22 cellular contexts compared by ENCODE assay signal in the genomic region with DNA sequence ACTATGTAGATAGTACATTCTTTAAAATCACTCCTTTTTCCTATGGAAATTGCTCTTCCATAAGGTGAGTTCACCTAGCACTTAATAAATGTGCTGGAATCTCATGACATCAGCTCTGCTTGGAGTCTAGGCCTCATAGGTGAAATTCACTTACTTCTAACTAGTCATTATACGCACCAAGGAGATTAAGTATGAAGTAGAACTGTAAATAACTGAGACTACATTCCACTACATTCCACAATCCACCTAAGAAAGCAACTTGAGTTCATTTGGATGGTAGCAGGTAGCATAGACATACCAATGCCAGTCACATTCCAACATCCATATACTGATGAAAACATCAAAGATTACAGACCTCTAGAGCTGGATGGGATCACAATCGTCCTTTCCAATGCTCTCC.
A peak's percentile ranks its signal among the peaks of the same experiment; 100 is the strongest.
DNase-seq lines count a peak whose midpoint lies in the region; ATAC-seq, FAIRE-seq and TF ChIP-seq lines count a peak whose summit lies in the region.
"Had no signal": no experiment of that assay in that cellular context is flagged by ENCODE, and none has a peak within 500 bp of the region (broad histone marks: within the 10 kb centered on the region; RNA-seq: fewer than 3 reads in every experiment).

No MANE protein-coding gene starts in this region.

- intact Hi-C loops in lower lobe of right lung (cut with DNase I) (no loop called here), tibial artery (cut with DNase I; ENCODE audit: low total_unique reads) (no loop called here)

- peak; percentile 11 for FAIRE-seq in D721Med (lab: Jason Lieb, UNC)
- FAIRE-seq: HTR-8/SVneo had no signal

- no peaks in the 10 kb centered on the region for H3K36me3 Mint-ChIP-seq in type B pancreatic cell

- H3K4me3 ChIP-seq in coronary artery (no peak overlapping the region), lower lobe of right lung (no peak overlapping the region), tibial artery (no peak overlapping the region)
- H3K4me3 ChIP-seq: BLaER1, HAP-1, K562 had no signal

- ATAC-seq in lower lobe of right lung = peak; percentile 55 to 60
- ATAC-seq in GM21529 (IDR thresholded peaks at IDR 0.05; ENCODE audit: unreplicated experiment) = no peak
- ATAC-seq: PC-3 had no signal

- H3K27ac ChIP-seq in coronary artery (peak overlapping the region; percentile 0 to 54), lower lobe of right lung (no peak overlapping the region), tibial artery (peak overlapping the region; percentile 48 to 51)
- H3K27ac ChIP-seq: BLaER1 had no signal

- H3K27me3 ChIP-seq in lower lobe of right lung (ENCODE audit: low read depth) = no peaks in the 10 kb centered on the region
- H3K27me3 ChIP-seq in tibial artery = no peaks in the 10 kb centered on the region
- H3K27me3 ChIP-seq: BLaER1 had no signal

- DNase-seq in D721Med (ENCODE audit: insufficient read length, low spot score) = no peak
- no peak for DNase-seq in coronary artery (ENCODE audit: low spot score)
- no peak for DNase-seq in lower lobe of right lung
- no peak for DNase-seq in tibial artery
- no peak for DNase-seq in NCI-H2107 treated with DMSO at 0.1 percent for 48 hours (lab: John Stamatoyannopoulos, UW; ENCODE audit: unreplicated experiment)
- DNase-seq in type B pancreatic cell (ENCODE audit: extremely low spot score, unreplicated experiment) = no peak
- DNase-seq: CD4-positive, alpha-beta T cell; DMS53; GOT3; HFFc6; Kasumi-1; NCI-H1092 treated with DMSO at 0.1 percent for 48 hours; NCI-H1436 treated with DMSO at 0.1 percent for 48 hours; NCI-H187 treated with DMSO at 0.1 percent for 48 hours; NCI-H524 treated with DMSO at 0.1 percent for 48 hours; NK-92 treated with Interleukin-12 subunit alpha and Interleukin-12 subunit beta, amount 100 ng/mL, for 24 hours; PC-3 had no signal

- H3K4me1 ChIP-seq in lower lobe of right lung (peaks cover 11% of the 10 kb centered on the region), tibial artery (peaks cover 0 to 84% (median 40%) of the 10 kb centered on the region in 4 donors)
- H3K4me1 ChIP-seq: BLaER1, HAP-1 had no signal

- no peak for TF ChIP-seq CTCF in D721Med (IDR thresholded peaks at IDR 0.05; ENCODE audit: insufficient read depth, missing control alignments)
- no peak for TF ChIP-seq CTCF in coronary artery (IDR thresholded peaks at IDR 0.05)
- TF ChIP-seq CTCF in lower lobe of right lung (IDR thresholded peaks at IDR 0.05) = no peak
- no peak for TF ChIP-seq CTCF in tibial artery (IDR thresholded peaks at IDR 0.05)
- no peak for TF ChIP-seq CTCF in type B pancreatic cell (conservative IDR thresholded peaks at IDR 0.05)

- H3K27ac Mint-ChIP-seq in type B pancreatic cell = no peak overlapping the region
- H3K27ac Mint-ChIP-seq: CD4-positive, alpha-beta T cell; HFFc6 had no signal

- H3K36me3 ChIP-seq in lower lobe of right lung (no peaks in the 10 kb centered on the region), tibial artery (no peaks in the 10 kb centered on the region)
- H3K36me3 ChIP-seq: BLaER1, HAP-1 had no signal

- no peaks in the 10 kb centered on the region for H3K9me3 Mint-ChIP-seq in type B pancreatic cell
- H3K9me3 Mint-ChIP-seq: CD4-positive, alpha-beta T cell; HFFc6 had no signal

- no peak overlapping the region for H3K4me3 Mint-ChIP-seq in type B pancreatic cell
- H3K4me3 Mint-ChIP-seq: CD4-positive, alpha-beta T cell; HFFc6 had no signal

- H3K4me1 Mint-ChIP-seq in type B pancreatic cell (ENCODE audit: unreplicated experiment) = peaks cover 4% of the 10 kb centered on the region

- peaks cover 5% of the 10 kb centered on the region for H3K27me3 Mint-ChIP-seq in type B pancreatic cell
- H3K27me3 Mint-ChIP-seq: CD4-positive, alpha-beta T cell had no signal

- H3K9me3 ChIP-seq in lower lobe of right lung (no peaks in the 10 kb centered on the region), tibial artery (no peaks in the 10 kb centered on the region)
- H3K9me3 ChIP-seq: BLaER1, HAP-1 had no signal
